9 cellular contexts compared by ENCODE assay signal in the genomic region with DNA sequence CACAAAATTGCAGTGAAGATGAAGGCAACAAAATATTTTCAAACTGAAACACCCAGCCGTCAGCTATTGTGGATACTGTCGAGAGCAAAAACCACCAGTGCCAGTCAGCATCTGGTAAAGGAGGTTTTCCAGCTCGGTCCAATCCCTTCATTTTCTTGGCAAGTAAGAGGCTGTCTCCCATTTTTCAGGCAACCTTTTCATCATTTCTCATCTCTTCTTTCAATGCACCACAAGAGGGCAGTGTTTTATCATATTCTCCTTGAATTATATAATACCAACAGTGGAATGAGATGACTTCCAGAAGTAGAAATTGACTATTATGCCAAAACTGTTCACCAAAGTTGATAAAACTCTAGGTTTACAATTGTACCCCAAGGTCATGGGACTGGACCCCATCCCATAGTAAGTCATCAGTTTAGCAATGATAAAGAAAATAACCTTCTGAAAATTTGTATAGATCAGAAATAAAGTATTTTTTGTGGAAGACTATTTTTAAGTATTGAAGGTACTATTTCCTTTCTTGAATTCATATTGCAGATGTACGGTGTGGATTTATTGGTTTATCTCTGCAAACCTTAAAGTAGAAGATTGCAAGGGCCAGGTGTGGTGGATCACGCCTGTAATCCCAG. TPM values are rescaled to one million over a fixed set of nuclear protein-coding genes. Genes with fewer than 3 reads are reported as not detected.
DNase-seq lines count a peak whose midpoint lies in the region; ATAC-seq, FAIRE-seq and TF ChIP-seq lines count a peak whose summit lies in the region.
"Had no signal": no experiment of that assay in that cellular context is flagged by ENCODE, and none has a peak within 500 bp of the region (broad histone marks: within the 10 kb centered on the region; RNA-seq: fewer than 3 reads in every experiment).

No MANE protein-coding gene starts in this region.

- no peak for TF ChIP-seq POLR2A in breast epithelium (IDR thresholded peaks at IDR 0.05)

- H3K4me1 ChIP-seq in breast epithelium (peaks cover 0 to 24% of the 10 kb centered on the region in 2 donors), kidney (ENCODE audit: control insufficient read depth in 1 of 2, insufficient read depth in 1 of 2, low read depth in 1 of 2, low read length in 2 of 2) (peaks cover 5 to 13% of the 10 kb centered on the region in 2 donors), tibial artery (peaks cover 0 to 19% (median 3%) of the 10 kb centered on the region in 4 donors)
- H3K4me1 ChIP-seq: SJCRH30 had no signal

- H3K27ac ChIP-seq in breast epithelium (peak overlapping the region in 1 of 2 donors; percentile 82), kidney (ENCODE audit: low read depth in 2 of 2, low read length in 2 of 2) (peak overlapping the region in 1 of 2 donors; percentile 44), tibial artery (peak overlapping the region; percentile 21 to 31)
- H3K27ac ChIP-seq: SJCRH30 had no signal

- H3K27me3 ChIP-seq in breast epithelium (no peaks in the 10 kb centered on the region), tibial artery (no peaks in the 10 kb centered on the region)
- H3K27me3 ChIP-seq: SJCRH30 had no signal

- TF ChIP-seq CTCF in breast epithelium (IDR thresholded peaks at IDR 0.05): peak; percentile 76 to 83 (median 79)
- TF ChIP-seq CTCF in kidney (IDR thresholded peaks at IDR 0.05; ENCODE audit: borderline replicate concordance, extremely low read depth, insufficient read depth): peak; percentile 73
- peak; percentile 56 to 80 for TF ChIP-seq CTCF in tibial artery (IDR thresholded peaks at IDR 0.05)

- in situ Hi-C loops in Caki2 (cut with HindIII; ENCODE audit: low pct_unique_long_range_greater_than_20kb, low sequenced_read_pairs): no loop called here

- DNase-seq in Caki2 (ENCODE audit: low read depth) (peak; percentile 55), HS-27A (ENCODE audit: low read depth) (peak; percentile 27), NOMO-1 treated with DMSO at 0.1 percent for 48 hours (lab: John Stamatoyannopoulos, UW; ENCODE audit: unreplicated experiment) (peak; percentile 65), breast epithelium (ENCODE audit: low spot score in 2 of 2) (peak in 1 of 2 donors; percentile 16), kidney (no peak), tibial artery (peak in 1 of 2 donors; percentile 42)

- peak; percentile 91 for FAIRE-seq in kidney (lab: Jason Lieb, UNC)

- H3K9ac ChIP-seq in kidney (ENCODE audit: low read length in 2 of 2): peak overlapping the region; percentile 46 to 56

- no peak for ATAC-seq in GM18498 (IDR thresholded peaks at IDR 0.05; ENCODE audit: unreplicated experiment)
- no peak for ATAC-seq in GM21619 (IDR thresholded peaks at IDR 0.05; ENCODE audit: unreplicated experiment)

- H3K9me3 ChIP-seq in breast epithelium (no peaks in the 10 kb centered on the region), kidney (ENCODE audit: control insufficient read depth in 1 of 2, low read length in 2 of 2) (no peaks in the 10 kb centered on the region), tibial artery (no peaks in the 10 kb centered on the region)
- H3K9me3 ChIP-seq: SJCRH30 had no signal

- intact Hi-C loops in breast epithelium (cut with DNase I; ENCODE audit: low total_unique reads) (no loop called here), kidney (cut with DNase I) (loop anchor here (10.0 kb wide), 1 partner anchor 45 kb away; a partner anchor contains a TSS), tibial artery (cut with DNase I; ENCODE audit: low total_unique reads) (loop anchor here (2.0 kb wide), 1 partner anchor 47 kb away; no protein-coding TSS in a partner anchor)

- H3K4me3 ChIP-seq in breast epithelium (no peak overlapping the region), kidney (ENCODE audit: low read length in 2 of 2) (no peak overlapping the region), tibial artery (no peak overlapping the region)
- H3K4me3 ChIP-seq: SJCRH30 had no signal

- H3K36me3 ChIP-seq in breast epithelium: no peaks in the 10 kb centered on the region
- H3K36me3 ChIP-seq in kidney (ENCODE audit: control insufficient read depth in 1 of 2, insufficient read depth in 2 of 2, low read length in 2 of 2): peaks cover 0 to 13% of the 10 kb centered on the region in 2 donors
- peaks cover 14 to 48% (median 46%) of the 10 kb centered on the region in 3 donors for H3K36me3 ChIP-seq in tibial artery
- H3K36me3 ChIP-seq: SJCRH30 had no signal

RNA-seq across cellular contexts. Expression of a gene that starts 16.8 kb away (rescaled TPM):
- 3,594 and 3,651 TPM in 2 replicates for total RNA-seq in Caki2 (2014; rRNA removed; shearing (Covaris generic); ENCODE audit: low replicate concordance)
- total RNA-seq in breast epithelium (100 to 1,000 TPM; 116 to 188 (median 133) TPM), kidney (87.5 TPM)
- polyA plus RNA-seq in kidney (ENCODE audit: insufficient read depth, low read depth, low replicate concordance): 414 TPM

RNA-seq across cellular contexts. Expression of a gene that starts 45.2 kb away (rescaled TPM):
- total RNA-seq in Caki2 (2014; rRNA removed; shearing (Covaris generic); ENCODE audit: low replicate concordance): 116 and 142 TPM in 2 replicates
- total RNA-seq in breast epithelium (10 to 100 TPM; 41.6 to 45.8 (median 41.8) TPM), kidney (50.4 TPM)
- polyA plus RNA-seq in kidney (ENCODE audit: insufficient read depth, low read depth, low replicate concordance): 34.9 TPM

RNA-seq across cellular contexts. Expression of a gene that starts 52.6 kb away (rescaled TPM):
- 16.8 and 17.5 TPM in 2 replicates for total RNA-seq in Caki2 (2014; rRNA removed; shearing (Covaris generic); ENCODE audit: low replicate concordance)
- total RNA-seq in breast epithelium: 10 to 100 TPM; 34.1 to 46.5 (median 34.7) TPM
- total RNA-seq in kidney: 128 TPM
- 30.0 TPM for polyA plus RNA-seq in kidney (ENCODE audit: insufficient read depth, low read depth, low replicate concordance)

Comparison
In these comparisons a context has a peak if more than half of its experiments do, and no peak if none do; other contexts are left out.
1. RNA of a gene that starts 16.8 kb away (total RNA-seq): 3,594 to 3,651 TPM in Caki2; 116 to 188 TPM in breast epithelium and 87.5 TPM in kidney (single experiment); every median in the first group is over 10 times any median in the second.
2. Peak in every context shown above with its lines, with median percentiles within 50 percentile points of each other: CTCF ChIP-seq.